36 cellular contexts compared by ENCODE assay signal in the genomic region with DNA sequence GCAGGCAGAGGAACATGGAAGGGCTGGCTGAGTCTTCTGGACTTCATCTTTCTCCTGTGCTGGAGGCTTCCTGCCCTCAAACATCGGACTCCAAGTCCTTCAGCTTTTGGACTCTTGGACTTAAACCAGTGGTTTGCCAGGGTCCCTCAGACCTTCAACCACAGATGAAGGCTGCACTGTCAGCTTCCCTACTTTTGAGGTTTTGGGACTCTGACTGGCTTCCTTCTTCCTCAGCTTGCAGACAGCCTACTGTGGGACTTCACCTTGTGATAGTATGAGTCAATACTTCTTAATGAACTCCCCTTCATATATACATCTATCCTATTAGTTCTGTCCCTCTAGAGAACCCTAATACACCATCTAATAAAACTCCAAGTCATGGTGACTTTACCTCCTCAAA. TPM values are rescaled to one million over a fixed set of nuclear protein-coding genes. Genes with fewer than 3 reads are reported as not detected.
"Had no signal": no experiment of that assay in that cellular context is flagged by ENCODE, and none has a peak within 500 bp of the region (broad histone marks: within the 10 kb centered on the region; RNA-seq: fewer than 3 reads in every experiment).

No MANE protein-coding gene starts in this region.

- DNase-seq: activated CD4-positive, alpha-beta T cell treated with anti-CD3 and anti-CD28 coated beads for 36 hours; activated CD4-positive, alpha-beta T cell treated with anti-CD3 and anti-CD28 coated beads, Interleukin-2, amount 10 ng/mL, durations not matched to agents 7 days and 5 days; activated CD4-positive, alpha-beta T cell treated with anti-CD3 and anti-CD28 coated beads, Interleukin-2, amount 50 U/mL, for 48 hours; activated CD8-positive, alpha-beta T cell treated with anti-CD3 and anti-CD28 coated beads, Interleukin-2, amount 10 ng/mL, durations not matched to agents 7 days and 5 days; activated gamma-delta T cell; activated naive CD4-positive, alpha-beta T cell treated with Interleukin-2 at 50 U/mL for 16 hours; activated naive CD8-positive, alpha-beta T cell treated with anti-CD3 and anti-CD28 coated beads, Interleukin-2, amount 10 ng/mL, durations not matched to agents 7 days and 5 days; activated T-cell treated with anti-CD3 and anti-CD28 coated beads, Interleukin-2, amount 50 U/mL, for 24 hours; amygdala; NCI-H1092 treated with DMSO at 0.1 percent for 48 hours; NCI-H1417; NCI-H146; NCI-H187; NCI-H2029 treated with DMSO at 0.1 percent for 48 hours; NCI-H2107; NCI-H2171; NCI-H510A; NCI-H526; NCI-H748 treated with DMSO at 0.1 percent for 48 hours; PC-9; SIG-M5; T1000 had no signal

- H3K36me3 ChIP-seq: ascending aorta, cardiac muscle cell had no signal

- H3K27ac ChIP-seq: ascending aorta, cardiac muscle cell, PC-9, RWPE1 had no signal

- H3K4me1 ChIP-seq: ascending aorta had no signal

- H3K27me3 ChIP-seq: ascending aorta, cardiac muscle cell had no signal

- H3K9me3 ChIP-seq: ascending aorta had no signal

- H3K4me3 ChIP-seq: ascending aorta, cardiac muscle cell, PC-9 had no signal

- H3K4me2 ChIP-seq: PC-9 had no signal

- ATAC-seq: activated CD4-positive, alpha-beta T cell treated with anti-CD3 and anti-CD28 coated beads for 36 hours; activated CD4-positive, CD25-positive, alpha-beta regulatory T cell treated with anti-CD3 and anti-CD28 coated beads, Interleukin-2, amount 50 U/mL, for 24 hours; activated CD8-positive, alpha-beta T cell treated with anti-CD3 and anti-CD28 coated beads, Interleukin-2, amount 10 ng/mL, durations not matched to agents 7 days and 5 days; Right ventricle myocardium inferior; SK-N-SH treated with all-trans-retinoic acid at 6 μM for 48 hours; WTC11 had no signal

RNA-seq across cellular contexts. Expression of a gene that starts 4.0 kb away (rescaled TPM):
- total RNA-seq: activated CD4-positive, alpha-beta T cell treated with anti-CD3 and anti-CD28 coated beads for 36 hours; activated CD4-positive, alpha-beta T cell treated with anti-CD3 and anti-CD28 coated beads, Interleukin-2, amount 10 ng/mL, durations not matched to agents 7 days and 5 days; activated CD8-positive, alpha-beta T cell treated with anti-CD3 and anti-CD28 coated beads, Interleukin-2, amount 10 ng/mL, durations not matched to agents 7 days and 5 days; activated T-helper 2 cell treated with anti-CD3 and anti-CD28 coated beads, Interferon-gamma antibody, Interleukin-2, Interleukin-4, amounts not matched to agents 10 μg/mL and 5 μg/mL and 100 μg/mL, durations not matched to agents 14 hours and 24 hours and 36 hours; cardiac muscle cell; chondrocyte; M059J; OCI-LY7; PC-9; SK-MEL-5; T-helper 1 cell treated with Interleukin-12 subunit alpha and Interleukin-12 subunit beta and Interleukin-4 antibody, amounts not matched to agents 30 ng/mL and 1 ng/mL, for 36 hours; T-helper 2 cell treated with Interferon-gamma antibody and Interleukin-4, amounts not matched to agents 100 ng/mL and 5 ng/mL, for 36 hours; WTC11 had no signal

RNA-seq across cellular contexts. Expression of a gene that starts 22.8 kb away (rescaled TPM):
- total RNA-seq: activated CD4-positive, alpha-beta T cell treated with anti-CD3 and anti-CD28 coated beads for 36 hours; activated CD4-positive, alpha-beta T cell treated with anti-CD3 and anti-CD28 coated beads, Interleukin-2, amount 10 ng/mL, durations not matched to agents 7 days and 5 days; activated CD8-positive, alpha-beta T cell treated with anti-CD3 and anti-CD28 coated beads, Interleukin-2, amount 10 ng/mL, durations not matched to agents 7 days and 5 days; activated naive CD8-positive, alpha-beta T cell treated with anti-CD3 and anti-CD28 coated beads, Interleukin-2, amount 10 ng/mL, durations not matched to agents 7 days and 5 days; activated T-helper 2 cell treated with anti-CD3 and anti-CD28 coated beads, Interferon-gamma antibody, Interleukin-2, Interleukin-4, amounts not matched to agents 10 μg/mL and 5 μg/mL and 100 μg/mL, durations not matched to agents 14 hours and 24 hours and 36 hours; ascending aorta; cardiac muscle cell; chondrocyte; M059J; OCI-LY7; PC-9; Right ventricle myocardium inferior; SK-MEL-5; T-helper 1 cell treated with Interleukin-12 subunit alpha and Interleukin-12 subunit beta and Interleukin-4 antibody, amounts not matched to agents 30 ng/mL and 1 ng/mL, for 36 hours; T-helper 2 cell treated with Interferon-gamma antibody and Interleukin-4, amounts not matched to agents 100 ng/mL and 5 ng/mL, for 36 hours; WTC11 had no signal

RNA-seq across cellular contexts. Expression of a gene that starts 34.6 kb away (rescaled TPM):
- total RNA-seq: activated CD4-positive, alpha-beta T cell treated with anti-CD3 and anti-CD28 coated beads for 36 hours; activated CD4-positive, alpha-beta T cell treated with anti-CD3 and anti-CD28 coated beads, Interleukin-2, amount 10 ng/mL, durations not matched to agents 7 days and 5 days; activated CD8-positive, alpha-beta T cell treated with anti-CD3 and anti-CD28 coated beads, Interleukin-2, amount 10 ng/mL, durations not matched to agents 7 days and 5 days; activated naive CD8-positive, alpha-beta T cell treated with anti-CD3 and anti-CD28 coated beads, Interleukin-2, amount 10 ng/mL, durations not matched to agents 7 days and 5 days; activated T-helper 2 cell treated with anti-CD3 and anti-CD28 coated beads, Interferon-gamma antibody, Interleukin-2, Interleukin-4, amounts not matched to agents 10 μg/mL and 5 μg/mL and 100 μg/mL, durations not matched to agents 14 hours and 24 hours and 36 hours; ascending aorta; cardiac muscle cell; chondrocyte; M059J; PC-9; Right ventricle myocardium inferior; SK-MEL-5; T-helper 1 cell treated with Interleukin-12 subunit alpha and Interleukin-12 subunit beta and Interleukin-4 antibody, amounts not matched to agents 30 ng/mL and 1 ng/mL, for 36 hours; T-helper 2 cell treated with Interferon-gamma antibody and Interleukin-4, amounts not matched to agents 100 ng/mL and 5 ng/mL, for 36 hours; WTC11 had no signal

RNA-seq across cellular contexts. Expression of a gene that starts 44.9 kb away (rescaled TPM):
- total RNA-seq: activated CD4-positive, alpha-beta T cell treated with anti-CD3 and anti-CD28 coated beads, Interleukin-2, amount 10 ng/mL, durations not matched to agents 7 days and 5 days; activated CD8-positive, alpha-beta T cell treated with anti-CD3 and anti-CD28 coated beads, Interleukin-2, amount 10 ng/mL, durations not matched to agents 7 days and 5 days; activated naive CD8-positive, alpha-beta T cell treated with anti-CD3 and anti-CD28 coated beads, Interleukin-2, amount 10 ng/mL, durations not matched to agents 7 days and 5 days; activated T-helper 2 cell treated with anti-CD3 and anti-CD28 coated beads, Interferon-gamma antibody, Interleukin-2, Interleukin-4, amounts not matched to agents 10 μg/mL and 5 μg/mL and 100 μg/mL, durations not matched to agents 14 hours and 24 hours and 36 hours; ascending aorta; cardiac muscle cell; T-helper 1 cell treated with Interleukin-12 subunit alpha and Interleukin-12 subunit beta and Interleukin-4 antibody, amounts not matched to agents 30 ng/mL and 1 ng/mL, for 36 hours had no signal
